Comparison of ENCODE assay signal across 1 cellular context in the genomic region with DNA sequence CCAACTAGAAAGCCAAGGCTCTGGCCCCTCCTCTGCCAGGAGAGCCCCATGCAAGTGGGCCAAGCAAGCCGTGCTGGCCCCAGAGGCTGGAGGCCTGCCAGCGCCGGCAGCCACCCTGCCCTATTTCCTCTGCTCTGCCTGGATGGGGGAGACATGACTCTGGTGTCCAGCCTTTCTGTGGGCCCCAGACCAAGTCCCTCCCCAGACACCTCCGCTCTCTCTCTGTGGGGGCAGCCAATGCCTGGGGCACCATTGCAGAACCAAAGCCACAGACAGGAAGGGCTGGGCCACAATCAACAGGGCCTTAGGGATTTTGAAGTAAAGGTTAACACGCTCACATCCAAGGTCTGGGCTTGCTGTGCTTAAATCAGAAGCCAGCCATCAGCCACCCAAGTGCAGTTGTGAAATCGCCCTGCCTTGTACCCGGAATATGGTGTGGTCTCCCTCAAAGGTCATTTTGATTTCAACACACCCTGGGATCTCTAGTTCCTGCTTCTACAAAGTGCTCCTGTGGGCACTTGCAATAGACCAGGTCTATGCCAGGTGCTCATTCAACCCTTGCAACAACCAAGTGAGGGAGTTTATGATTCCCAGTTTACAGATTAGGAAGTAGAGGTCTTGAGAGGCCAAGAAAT.
TF ChIP-seq lines count a peak whose summit lies in the region.

No MANE protein-coding gene starts in this region.

TF ChIP-seq in HepG2, 621 proteins besides CTCF, POLR2A, EP300 and RAD21 (continued from another document and continues in another):
- TF ChIP-seq, protein P1, sequence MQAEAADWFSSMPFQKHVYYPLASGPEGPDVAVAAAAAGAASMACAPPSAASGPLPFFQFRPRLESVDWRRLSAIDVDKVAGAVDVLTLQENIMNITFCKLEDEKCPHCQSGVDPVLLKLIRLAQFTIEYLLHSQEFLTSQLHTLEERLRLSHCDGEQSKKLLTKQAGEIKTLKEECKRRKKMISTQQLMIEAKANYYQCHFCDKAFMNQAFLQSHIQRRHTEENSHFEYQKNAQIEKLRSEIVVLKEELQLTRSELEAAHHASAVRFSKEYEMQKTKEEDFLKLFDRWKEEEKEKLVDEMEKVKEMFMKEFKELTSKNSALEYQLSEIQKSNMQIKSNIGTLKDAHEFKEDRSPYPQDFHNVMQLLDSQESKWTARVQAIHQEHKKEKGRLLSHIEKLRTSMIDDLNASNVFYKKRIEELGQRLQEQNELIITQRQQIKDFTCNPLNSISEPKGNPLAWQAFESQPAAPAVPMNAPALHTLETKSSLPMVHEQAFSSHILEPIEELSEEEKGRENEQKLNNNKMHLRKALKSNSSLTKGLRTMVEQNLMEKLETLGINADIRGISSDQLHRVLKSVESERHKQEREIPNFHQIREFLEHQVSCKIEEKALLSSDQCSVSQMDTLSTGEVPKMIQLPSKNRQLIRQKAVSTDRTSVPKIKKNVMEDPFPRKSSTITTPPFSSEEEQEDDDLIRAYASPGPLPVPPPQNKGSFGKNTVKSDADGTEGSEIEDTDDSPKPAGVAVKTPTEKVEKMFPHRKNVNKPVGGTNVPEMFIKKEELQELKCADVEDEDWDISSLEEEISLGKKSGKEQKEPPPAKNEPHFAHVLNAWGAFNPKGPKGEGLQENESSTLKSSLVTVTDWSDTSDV (CRISPR knock-in tag; IDR thresholded peaks at IDR 0.05): no peak
- TF ChIP-seq POLR2AphosphoS5 (IDR thresholded peaks at IDR 0.05; ENCODE audit: low read depth, low read length) (no peak), SKI (IDR thresholded peaks at IDR 0.05; ENCODE audit: partially characterized antibody) (peak; percentile 34), TEAD3 (CRISPR knock-in tag; optimal IDR thresholded peaks at IDR 0.05; ENCODE audit: borderline replicate concordance) (peak; percentile 44), ASH2L (IDR thresholded peaks at IDR 0.05; ENCODE audit: insufficient read length, low read depth, low read length) (peak; percentile 27), SOX5 (CRISPR knock-in tag; IDR thresholded peaks at IDR 0.05; ENCODE audit: borderline replicate concordance) (peak; percentile 25; the same call in 1 of the 2 replicates), ZNF513 (CRISPR knock-in tag; conservative IDR thresholded peaks at IDR 0.05) (no peak), ELF1 (CRISPR knock-in tag; IDR thresholded peaks at IDR 0.05) (peak; percentile 46), HMG20A (CRISPR knock-in tag; IDR thresholded peaks at IDR 0.05; ENCODE audit: borderline replicate concordance) (peak; percentile 59), ZNF768 (CRISPR knock-in tag; IDR thresholded peaks at IDR 0.05) (peak; percentile 27; the same call in 1 of the 2 replicates), ATF1 (CRISPR knock-in tag; IDR thresholded peaks at IDR 0.05) (no peak), ZNF225 (CRISPR knock-in tag; IDR thresholded peaks at IDR 0.05) (peak; percentile 59; the same call in 1 of the 2 replicates), DNMT1 (CRISPR knock-in tag; IDR thresholded peaks at IDR 0.05) (no peak), FIP1L1 (IDR thresholded peaks at IDR 0.05; ENCODE audit: borderline replicate concordance, insufficient read depth, low read depth, low read length) (no peak), PPARG (CRISPR knock-in tag; conservative IDR thresholded peaks at IDR 0.05) (0 out of 2 replicates have a peak, but pooled peaks have one; percentile 29), BCL6 (CRISPR knock-in tag; IDR thresholded peaks at IDR 0.05) (peak; percentile 33; the same call in 1 of the 2 replicates), GATAD1 (CRISPR knock-in tag; IDR thresholded peaks at IDR 0.05) (no peak), TBX2 (CRISPR knock-in tag; IDR thresholded peaks at IDR 0.05; ENCODE audit: borderline replicate concordance) (peak; percentile 15; the same call in 1 of the 2 replicates), MXD4 (CRISPR knock-in tag; IDR thresholded peaks at IDR 0.05) (0 out of 2 replicates have a peak, but pooled peaks have one; percentile 34), THAP7 (CRISPR knock-in tag; IDR thresholded peaks at IDR 0.05) (0 out of 2 replicates have a peak, but pooled peaks have one; percentile 14), SP5 (CRISPR knock-in tag; IDR thresholded peaks at IDR 0.05; ENCODE audit: borderline replicate concordance, low read depth) (peak; percentile 25; the same call in 1 of the 2 replicates), PHF21A (CRISPR knock-in tag; IDR thresholded peaks at IDR 0.05) (peak; percentile 52; the same call in 1 of the 2 replicates), MXD3 (CRISPR knock-in tag; IDR thresholded peaks at IDR 0.05) (0 out of 2 replicates have a peak, but pooled peaks have one; percentile 34), HOXA3 (CRISPR knock-in tag; IDR thresholded peaks at IDR 0.05) (peak; percentile 24; the same call in 1 of the 2 replicates), KIAA2018 (CRISPR knock-in tag; IDR thresholded peaks at IDR 0.05; ENCODE audit: borderline replicate concordance) (no peak), ZFP91 (CRISPR knock-in tag; IDR thresholded peaks at IDR 0.05; ENCODE audit: borderline replicate concordance) (peak; percentile 35; the same call in 1 of the 2 replicates)
- TF ChIP-seq, protein P2, sequence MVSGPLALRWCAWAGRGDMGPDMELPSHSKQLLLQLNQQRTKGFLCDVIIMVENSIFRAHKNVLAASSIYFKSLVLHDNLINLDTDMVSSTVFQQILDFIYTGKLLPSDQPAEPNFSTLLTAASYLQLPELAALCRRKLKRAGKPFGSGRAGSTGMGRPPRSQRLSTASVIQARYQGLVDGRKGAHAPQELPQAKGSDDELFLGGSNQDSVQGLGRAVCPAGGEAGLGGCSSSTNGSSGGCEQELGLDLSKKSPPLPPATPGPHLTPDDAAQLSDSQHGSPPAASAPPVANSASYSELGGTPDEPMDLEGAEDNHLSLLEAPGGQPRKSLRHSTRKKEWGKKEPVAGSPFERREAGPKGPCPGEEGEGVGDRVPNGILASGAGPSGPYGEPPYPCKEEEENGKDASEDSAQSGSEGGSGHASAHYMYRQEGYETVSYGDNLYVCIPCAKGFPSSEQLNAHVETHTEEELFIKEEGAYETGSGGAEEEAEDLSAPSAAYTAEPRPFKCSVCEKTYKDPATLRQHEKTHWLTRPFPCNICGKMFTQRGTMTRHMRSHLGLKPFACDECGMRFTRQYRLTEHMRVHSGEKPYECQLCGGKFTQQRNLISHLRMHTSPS (CRISPR knock-in tag; IDR thresholded peaks at IDR 0.05; ENCODE audit: low read depth): peak; percentile 51; the same call in 1 of the 2 replicates
- TF ChIP-seq, protein P3, sequence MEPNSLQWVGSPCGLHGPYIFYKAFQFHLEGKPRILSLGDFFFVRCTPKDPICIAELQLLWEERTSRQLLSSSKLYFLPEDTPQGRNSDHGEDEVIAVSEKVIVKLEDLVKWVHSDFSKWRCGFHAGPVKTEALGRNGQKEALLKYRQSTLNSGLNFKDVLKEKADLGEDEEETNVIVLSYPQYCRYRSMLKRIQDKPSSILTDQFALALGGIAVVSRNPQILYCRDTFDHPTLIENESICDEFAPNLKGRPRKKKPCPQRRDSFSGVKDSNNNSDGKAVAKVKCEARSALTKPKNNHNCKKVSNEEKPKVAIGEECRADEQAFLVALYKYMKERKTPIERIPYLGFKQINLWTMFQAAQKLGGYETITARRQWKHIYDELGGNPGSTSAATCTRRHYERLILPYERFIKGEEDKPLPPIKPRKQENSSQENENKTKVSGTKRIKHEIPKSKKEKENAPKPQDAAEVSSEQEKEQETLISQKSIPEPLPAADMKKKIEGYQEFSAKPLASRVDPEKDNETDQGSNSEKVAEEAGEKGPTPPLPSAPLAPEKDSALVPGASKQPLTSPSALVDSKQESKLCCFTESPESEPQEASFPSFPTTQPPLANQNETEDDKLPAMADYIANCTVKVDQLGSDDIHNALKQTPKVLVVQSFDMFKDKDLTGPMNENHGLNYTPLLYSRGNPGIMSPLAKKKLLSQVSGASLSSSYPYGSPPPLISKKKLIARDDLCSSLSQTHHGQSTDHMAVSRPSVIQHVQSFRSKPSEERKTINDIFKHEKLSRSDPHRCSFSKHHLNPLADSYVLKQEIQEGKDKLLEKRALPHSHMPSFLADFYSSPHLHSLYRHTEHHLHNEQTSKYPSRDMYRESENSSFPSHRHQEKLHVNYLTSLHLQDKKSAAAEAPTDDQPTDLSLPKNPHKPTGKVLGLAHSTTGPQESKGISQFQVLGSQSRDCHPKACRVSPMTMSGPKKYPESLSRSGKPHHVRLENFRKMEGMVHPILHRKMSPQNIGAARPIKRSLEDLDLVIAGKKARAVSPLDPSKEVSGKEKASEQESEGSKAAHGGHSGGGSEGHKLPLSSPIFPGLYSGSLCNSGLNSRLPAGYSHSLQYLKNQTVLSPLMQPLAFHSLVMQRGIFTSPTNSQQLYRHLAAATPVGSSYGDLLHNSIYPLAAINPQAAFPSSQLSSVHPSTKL (CRISPR knock-in tag; IDR thresholded peaks at IDR 0.05): peak; percentile 85
